In genomic region chr1:238177351-238177750, GRCh38 we compare ENCODE assay signal across 23 cellular contexts.
"Had no signal": no experiment of that assay in that cellular context is flagged by ENCODE, and none has a peak within 500 bp of the region (broad histone marks: within the 10 kb centered on the region; RNA-seq: fewer than 3 reads in every experiment).

No MANE protein-coding gene starts in this region.

- H3K27ac Mint-ChIP-seq: activated CD4-positive, alpha-beta T cell treated with anti-CD3 and anti-CD28 coated beads for 36 hours; activated naive CD8-positive, alpha-beta T cell; activated T-helper 1 cell treated with anti-CD3 and anti-CD28 coated beads, Interleukin-12 subunit alpha, Interleukin-12 subunit beta, Interleukin-2, Interleukin-4 antibody, amounts not matched to agents 30 ng/mL and 10 ng/mL and 1 ng/mL, durations not matched to agents 14 hours and 24 hours and 36 hours; immature natural killer cell; natural killer cell; stimulated activated effector memory CD8-positive, alpha-beta T cell treated with anti-CD3 and anti-CD28 coated beads, Interleukin-12 subunit alpha, Interleukin-12 subunit beta, amount 100 ng/mL, for 72 hours; T-helper 17 cell had no signal

- H3K4me3 Mint-ChIP-seq: activated CD4-positive, alpha-beta T cell treated with anti-CD3 and anti-CD28 coated beads for 36 hours; activated naive CD8-positive, alpha-beta T cell; activated T-helper 1 cell treated with anti-CD3 and anti-CD28 coated beads, Interleukin-12 subunit alpha, Interleukin-12 subunit beta, Interleukin-2, Interleukin-4 antibody, amounts not matched to agents 30 ng/mL and 10 ng/mL and 1 ng/mL, durations not matched to agents 14 hours and 24 hours and 36 hours; immature natural killer cell; natural killer cell; stimulated activated effector memory CD8-positive, alpha-beta T cell treated with anti-CD3 and anti-CD28 coated beads, Interleukin-12 subunit alpha, Interleukin-12 subunit beta, amount 100 ng/mL, for 72 hours; T-helper 17 cell had no signal

- H3K9me3 ChIP-seq: sigmoid colon, testis, upper lobe of left lung had no signal

- H3K4me1 ChIP-seq: body of pancreas, sigmoid colon, stomach, testis, upper lobe of left lung had no signal

- H3K4me3 ChIP-seq: body of pancreas, dorsolateral prefrontal cortex, sigmoid colon, stomach, testis, upper lobe of left lung had no signal

- H3K4me1 Mint-ChIP-seq: activated CD4-positive, alpha-beta T cell treated with anti-CD3 and anti-CD28 coated beads for 36 hours; immature natural killer cell; natural killer cell; stimulated activated effector memory CD8-positive, alpha-beta T cell treated with anti-CD3 and anti-CD28 coated beads, Interleukin-12 subunit alpha, Interleukin-12 subunit beta, amount 100 ng/mL, for 72 hours; T-helper 17 cell had no signal

- H3K27me3 Mint-ChIP-seq: activated CD4-positive, alpha-beta T cell treated with anti-CD3 and anti-CD28 coated beads for 36 hours; activated naive CD8-positive, alpha-beta T cell; T-helper 17 cell had no signal

- DNase-seq: activated CD4-positive, alpha-beta T cell treated with anti-CD3 and anti-CD28 coated beads for 36 hours; activated CD4-positive, alpha-beta T cell treated with anti-CD3 and anti-CD28 coated beads, Interleukin-2, amount 50 U/mL, for 48 hours; activated gamma-delta T cell treated with Interleukin-2 at 50 U/mL for 16 hours; activated T-cell treated with anti-CD3 and anti-CD28 coated beads for 4 hours; body of pancreas; caudate nucleus; dorsolateral prefrontal cortex; head of caudate nucleus; immature natural killer cell; natural killer cell; nucleus accumbens; posterior cingulate gyrus; sigmoid colon; stimulated activated CD4-positive, alpha-beta T cell treated with anti-CD3 and anti-CD28 coated beads, Interleukin-4, amount 100 ng/mL, for 24 hours; stomach; T-helper 17 cell; testis; upper lobe of left lung had no signal

- FAIRE-seq: frontal cortex, TTC549 had no signal

- H3K36me3 Mint-ChIP-seq: activated naive CD8-positive, alpha-beta T cell; immature natural killer cell; natural killer cell; stimulated activated effector memory CD8-positive, alpha-beta T cell treated with anti-CD3 and anti-CD28 coated beads, Interleukin-12 subunit alpha, Interleukin-12 subunit beta, amount 100 ng/mL, for 72 hours had no signal

- H3K27ac ChIP-seq: body of pancreas, dorsolateral prefrontal cortex, sigmoid colon, stomach, testis, upper lobe of left lung had no signal

- H3K36me3 ChIP-seq: sigmoid colon, stomach, upper lobe of left lung had no signal

- H3K27me3 ChIP-seq: body of pancreas, dorsolateral prefrontal cortex, sigmoid colon, stomach, testis, upper lobe of left lung had no signal
